Comparison of ENCODE assay signal across 11 cellular contexts in genomic region chr6:155170519-155170918, GRCh38.
DNase-seq lines count a peak whose midpoint lies in the region; ATAC-seq and TF ChIP-seq lines count a peak whose summit lies in the region.
"Had no signal": no experiment of that assay in that cellular context is flagged by ENCODE, and none has a peak within 500 bp of the region (broad histone marks: within the 10 kb centered on the region; RNA-seq: fewer than 3 reads in every experiment).

No MANE protein-coding gene starts in this region.

- peak overlapping the region; percentile 75 for H3K27ac ChIP-seq in CD4-positive, alpha-beta memory T cell (ENCODE audit: low read depth, low read length)
- H3K27ac ChIP-seq in HCT116 (ENCODE audit: low read depth, low read length) (no peak overlapping the region; the same call in 1 of the 2 replicates), mesenchymal stem cell (ENCODE audit: low read length, poor library complexity, severe bottlenecking) (no peak overlapping the region)
- H3K27ac ChIP-seq: C4-2B had no signal

- no peak for TF ChIP-seq RAD21 in HCT116 (IDR thresholded peaks at IDR 0.05; ENCODE audit: low read depth)

- no peak overlapping the region for H2BK15ac ChIP-seq in mesenchymal stem cell (ENCODE audit: low read depth, poor library complexity, severe bottlenecking)

- peak overlapping the region; percentile 89 to 97 (median 94) for H3K27ac Mint-ChIP-seq in CD4-positive, alpha-beta memory T cell
- H3K27ac Mint-ChIP-seq in activated T-helper 1 cell treated with anti-CD3 and anti-CD28 coated beads, Interleukin-12 subunit alpha, Interleukin-12 subunit beta, Interleukin-2, Interleukin-4 antibody, amounts not matched to agents 30 ng/mL and 10 ng/mL and 1 ng/mL, durations not matched to agents 14 hours and 24 hours and 36 hours: peak overlapping the region; percentile 92

- no TSS peak for BruUV-seq in HCT116 (replicated peaks; lab: Mats Ljungman, UMichigan)

- H3K36me3 Mint-ChIP-seq in CD4-positive, alpha-beta memory T cell: no peaks in the 10 kb centered on the region
- peaks cover 40% of the 10 kb centered on the region for H3K36me3 Mint-ChIP-seq in activated T-helper 1 cell treated with anti-CD3 and anti-CD28 coated beads, Interleukin-12 subunit alpha, Interleukin-12 subunit beta, Interleukin-2, Interleukin-4 antibody, amounts not matched to agents 30 ng/mL and 10 ng/mL and 1 ng/mL, durations not matched to agents 14 hours and 24 hours and 36 hours (ENCODE audit: low read depth)

- WGBS in mesenchymal stem cell: 100% methylated on average over 1 of the region's 3 CpGs

- H3K36me3 ChIP-seq in CD4-positive, alpha-beta memory T cell (ENCODE audit: insufficient read depth, low read length): no peaks in the 10 kb centered on the region
- H3K36me3 ChIP-seq in HCT116 (ENCODE audit: control insufficient read depth in 1 of 2, insufficient read depth in 2 of 2, low read length in 2 of 2) (no peaks in the 10 kb centered on the region), mesenchymal stem cell (ENCODE audit: control insufficient read depth in 1 of 2, insufficient read depth in 2 of 2, low read depth in 1 of 2, low read length in 2 of 2) (no peaks in the 10 kb centered on the region)

- no peak overlapping the region for H2AK5ac ChIP-seq in mesenchymal stem cell (ENCODE audit: low read length, severe bottlenecking)

- RAD21 ChIA-PET in HCT116 (lab: Charles Lee; ENCODE audit: low non-redundant PET in 1 of 2, low total read pairs in 2 of 2, uncharacterized antibody in 2 of 2, unreplicated experiment in 2 of 2): no interaction called here

- no peak overlapping the region for H2BK5ac ChIP-seq in mesenchymal stem cell (ENCODE audit: low read depth, low read length, poor library complexity, severe bottlenecking)

- no peaks in the 10 kb centered on the region for H4K20me1 ChIP-seq in HCT116 (ENCODE audit: insufficient read depth)

- POLR2A ChIA-PET in CD4-positive, alpha-beta memory T cell (lab: Charles Lee; ENCODE audit: partially characterized antibody): interaction anchor here (0.9 to 3.6 kb wide), 2 partner anchors 144 to 437 kb away, joined by 5 to 18 read pairs; partner anchors contain the start of genes SCAF8 and TFB1M
- POLR2A ChIA-PET in HCT116 (lab: Charles Lee): interaction anchor here (1.2 kb wide), 1 partner anchor 15 kb away, joined by 3 read pairs; no protein-coding TSS in a partner anchor

- H4K91ac ChIP-seq in mesenchymal stem cell (ENCODE audit: low read length): no peak overlapping the region

- no peak for TF ChIP-seq CTCF in HCT116 (IDR thresholded peaks at IDR 0.05 in 2 of 3, conservative IDR thresholded peaks at IDR 0.05 in 1 of 3; ENCODE audit: borderline replicate concordance in 1 of 3, insufficient read depth in 1 of 3, low read depth in 2 of 3, low read length in 2 of 3)

- H3K9me2 ChIP-seq in HCT116 (ENCODE audit: insufficient read depth): no peaks in the 10 kb centered on the region

- CTCF ChIA-PET in CD4-positive, alpha-beta memory T cell (lab: Charles Lee; ENCODE audit: partially characterized antibody): interaction anchor here (0.9 to 5.2 kb wide), 6 partner anchors 12 to 494 kb away, joined by 3 to 120 read pairs (median 15); no protein-coding TSS in a partner anchor
- CTCF ChIA-PET in HCT116 (lab: Charles Lee): interaction anchor here (1.3 to 3.5 kb wide), 4 partner anchors 78 to 495 kb away, joined by 3 to 15 read pairs (median 12); no protein-coding TSS in a partner anchor

- H3K79me2 ChIP-seq in HCT116 (ENCODE audit: insufficient read depth, low read length): no peaks in the 10 kb centered on the region

- H3K27me3 ChIP-seq in CD4-positive, alpha-beta memory T cell (ENCODE audit: insufficient read depth, low read length): no peaks in the 10 kb centered on the region
- no peaks in the 10 kb centered on the region for H3K27me3 ChIP-seq in HCT116 (ENCODE audit: insufficient read depth, low read length)
- H3K27me3 ChIP-seq in mesenchymal stem cell (ENCODE audit: control insufficient read depth in 1 of 2, insufficient read depth in 1 of 2, low read length in 2 of 2): no peaks in the 10 kb centered on the region
- H3K27me3 ChIP-seq: Peyer's patch had no signal

- intact Hi-C loops in CD4-positive, alpha-beta memory T cell (cut with micrococcal nuclease): loop anchor here (10.0 kb wide), 1 partner anchor 244 kb away; no protein-coding TSS in a partner anchor
- intact Hi-C loops in HCT116 (cut with micrococcal nuclease): loop anchor here (5.0 kb wide), 1 partner anchor 1018 kb away; no protein-coding TSS in a partner anchor
- intact Hi-C loops in activated T-helper 1 cell treated with anti-CD3 and anti-CD28 coated beads, Interleukin-12 subunit alpha, Interleukin-12 subunit beta, Interleukin-2, Interleukin-4 antibody, amounts not matched to agents 30 ng/mL and 10 ng/mL and 1 ng/mL, durations not matched to agents 14 hours and 24 hours and 36 hours (cut with micrococcal nuclease): no loop called here

- H2BK120ac ChIP-seq in mesenchymal stem cell (ENCODE audit: low read depth, low read length): no peak overlapping the region

- no peak overlapping the region for H3K4me3 ChIP-seq in CD4-positive, alpha-beta memory T cell (ENCODE audit: low read length in 2 of 2)
- H3K4me3 ChIP-seq in HCT116 (replicated peaks in 1 of 2; ENCODE audit: low read depth in 1 of 2, low read length in 2 of 2) (no peak overlapping the region; a peak in 1 of 4 replicates), mesenchymal stem cell (ENCODE audit: insufficient read depth in 1 of 2, low read depth in 1 of 2, low read length in 2 of 2) (peak overlapping the region in 1 of 2 experiments; percentile 15)
- H3K4me3 ChIP-seq: Peyer's patch had no signal

- ATAC-seq in HCT116 (no peak), GM21737 (IDR thresholded peaks at IDR 0.05; ENCODE audit: unreplicated experiment) (no peak), GM18511 (IDR thresholded peaks at IDR 0.05; ENCODE audit: unreplicated experiment) (no peak)

- no peak overlapping the region for H4K8ac ChIP-seq in mesenchymal stem cell (ENCODE audit: low read length)

- H3K9ac ChIP-seq in HCT116 (ENCODE audit: low read length): no peak overlapping the region
- H3K9ac ChIP-seq in mesenchymal stem cell (ENCODE audit: low read length): peak overlapping the region; percentile 34

- H3K23ac ChIP-seq in mesenchymal stem cell (ENCODE audit: low read length in 2 of 2): no peak overlapping the region

- no peak overlapping the region for H3K18ac ChIP-seq in mesenchymal stem cell (ENCODE audit: low read depth in 1 of 2, low read length in 2 of 2)

- no peaks in the 10 kb centered on the region for H3K79me1 ChIP-seq in mesenchymal stem cell (replicated peaks; ENCODE audit: low read length, poor library complexity, severe bottlenecking)

- no peak overlapping the region for H3K4ac ChIP-seq in mesenchymal stem cell (ENCODE audit: low read depth in 1 of 2, low read length in 2 of 2)

- no peaks in the 10 kb centered on the region for H3K27me3 Mint-ChIP-seq in CD4-positive, alpha-beta memory T cell
- H3K27me3 Mint-ChIP-seq in activated T-helper 1 cell treated with anti-CD3 and anti-CD28 coated beads, Interleukin-12 subunit alpha, Interleukin-12 subunit beta, Interleukin-2, Interleukin-4 antibody, amounts not matched to agents 30 ng/mL and 10 ng/mL and 1 ng/mL, durations not matched to agents 14 hours and 24 hours and 36 hours (ENCODE audit: insufficient read depth): no peaks in the 10 kb centered on the region

- no peaks in the 10 kb centered on the region for H3K9me3 Mint-ChIP-seq in CD4-positive, alpha-beta memory T cell
- no peaks in the 10 kb centered on the region for H3K9me3 Mint-ChIP-seq in activated T-helper 1 cell treated with anti-CD3 and anti-CD28 coated beads, Interleukin-12 subunit alpha, Interleukin-12 subunit beta, Interleukin-2, Interleukin-4 antibody, amounts not matched to agents 30 ng/mL and 10 ng/mL and 1 ng/mL, durations not matched to agents 14 hours and 24 hours and 36 hours
- H3K9me3 Mint-ChIP-seq: neural crest cell had no signal

- peaks cover 21 to 41% (median 26%) of the 10 kb centered on the region in 4 donors for H3K4me1 Mint-ChIP-seq in CD4-positive, alpha-beta memory T cell
- peaks cover 65% of the 10 kb centered on the region for H3K4me1 Mint-ChIP-seq in activated T-helper 1 cell treated with anti-CD3 and anti-CD28 coated beads, Interleukin-12 subunit alpha, Interleukin-12 subunit beta, Interleukin-2, Interleukin-4 antibody, amounts not matched to agents 30 ng/mL and 10 ng/mL and 1 ng/mL, durations not matched to agents 14 hours and 24 hours and 36 hours (ENCODE audit: low read depth)

- H3K14ac ChIP-seq in mesenchymal stem cell (ENCODE audit: low read length in 2 of 2): no peak overlapping the region

- TF ChIP-seq POLR2A in HCT116 (IDR thresholded peaks at IDR 0.05; ENCODE audit: borderline replicate concordance, extremely low read depth, insufficient read depth, insufficient read length): no peak

- no peaks in the 10 kb centered on the region for H3K9me3 ChIP-seq in CD4-positive, alpha-beta memory T cell (ENCODE audit: control insufficient read depth in 1 of 2, low read length in 2 of 2)
- H3K9me3 ChIP-seq in HCT116 (ENCODE audit: control insufficient read depth in 1 of 2, insufficient read depth in 1 of 2, low read depth in 1 of 2, low read length in 2 of 2) (no peaks in the 10 kb centered on the region), mesenchymal stem cell (ENCODE audit: control insufficient read depth, low read length) (no peaks in the 10 kb centered on the region)
- H3K9me3 ChIP-seq: Peyer's patch had no signal

- no peak overlapping the region for H2BK12ac ChIP-seq in mesenchymal stem cell (ENCODE audit: low read length in 2 of 2)

- no peak for DNase-seq in CD4-positive, alpha-beta memory T cell
- DNase-seq in HCT116 (ENCODE audit: low read depth, low spot score) (no peak), mesenchymal stem cell (peak; percentile 1), NCI-H446 treated with DMSO at 0.1 percent for 48 hours (lab: John Stamatoyannopoulos, UW) (no peak), LoVo (ENCODE audit: low spot score) (no peak)
- DNase-seq in activated T-helper 1 cell treated with anti-CD3 and anti-CD28 coated beads, Interleukin-12 subunit alpha, Interleukin-12 subunit beta, Interleukin-2, Interleukin-4 antibody, amounts not matched to agents 30 ng/mL and 10 ng/mL and 1 ng/mL, durations not matched to agents 14 hours and 24 hours and 36 hours (ENCODE audit: low spot score): no peak

- peak overlapping the region; percentile 57 to 86 (median 81) for H3K4me3 Mint-ChIP-seq in CD4-positive, alpha-beta memory T cell
- H3K4me3 Mint-ChIP-seq in activated T-helper 1 cell treated with anti-CD3 and anti-CD28 coated beads, Interleukin-12 subunit alpha, Interleukin-12 subunit beta, Interleukin-2, Interleukin-4 antibody, amounts not matched to agents 30 ng/mL and 10 ng/mL and 1 ng/mL, durations not matched to agents 14 hours and 24 hours and 36 hours: peak overlapping the region; percentile 70

- H2AFZ ChIP-seq in HCT116 (ENCODE audit: low read depth, low read length, poor library complexity, severe bottlenecking) (no peak overlapping the region), mesenchymal stem cell (ENCODE audit: low read depth, low read length) (no peak overlapping the region)

- H3K4me2 ChIP-seq in HCT116 (ENCODE audit: low read length) (peak overlapping the region; percentile 67), mesenchymal stem cell (ENCODE audit: low read length, poor library complexity, severe bottlenecking) (no peak overlapping the region)

- peaks cover 21% of the 10 kb centered on the region for H3K4me1 ChIP-seq in CD4-positive, alpha-beta memory T cell (ENCODE audit: insufficient read depth, low read length)
- H3K4me1 ChIP-seq in HCT116 (ENCODE audit: control insufficient read depth in 1 of 2, insufficient read depth in 2 of 2, low read length in 2 of 2) (peaks cover 19 to 40% of the 10 kb centered on the region in 2 experiments), mesenchymal stem cell (ENCODE audit: control insufficient read depth, insufficient read depth, low read depth, low read length) (peaks cover 9% of the 10 kb centered on the region)
